Comparison of ENCODE assay signal across 28 cellular contexts in the genomic region with DNA sequence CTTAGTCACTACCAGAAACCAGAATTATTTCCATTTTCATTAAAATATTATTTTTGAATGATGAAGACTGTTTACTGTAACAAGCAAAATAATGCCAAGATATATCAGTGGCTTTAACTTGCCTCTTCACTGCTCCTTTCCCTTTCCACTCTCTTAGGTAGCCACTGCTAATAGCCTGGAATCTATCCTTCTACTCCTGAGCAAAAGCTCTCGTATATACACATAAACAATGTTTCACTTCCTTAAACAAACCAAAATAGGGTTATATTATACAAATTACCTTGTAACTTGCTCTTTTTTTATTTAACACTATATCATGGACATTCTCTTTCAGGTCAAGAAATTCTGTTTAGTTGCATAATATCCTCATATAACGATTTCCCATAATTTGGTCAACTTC. TPM values are rescaled to one million over a fixed set of nuclear protein-coding genes. Genes with fewer than 3 reads are reported as not detected.
DNase-seq lines count a peak whose midpoint lies in the region; ATAC-seq and TF ChIP-seq lines count a peak whose summit lies in the region.
"Had no signal": no experiment of that assay in that cellular context is flagged by ENCODE, and none has a peak within 500 bp of the region (broad histone marks: within the 10 kb centered on the region; RNA-seq: fewer than 3 reads in every experiment).

No MANE protein-coding gene starts in this region.

- TF ChIP-seq CTCF in activated B cell treated with CpG ODN at 0.5 μM for 24 hours (IDR thresholded peaks at IDR 0.05) (no peak), HFFc6 (IDR thresholded peaks at IDR 0.05) (no peak)

- H3K4me1 Mint-ChIP-seq in activated T-cell treated with anti-CD3 and anti-CD28 coated beads, Interleukin-2, amount 50 U/mL, for 72 hours (ENCODE audit: low read depth) = no peaks in the 10 kb centered on the region
- peaks cover 20% of the 10 kb centered on the region for H3K4me1 Mint-ChIP-seq in activated B cell treated with CpG ODN at 0.5 μM for 24 hours
- H3K4me1 Mint-ChIP-seq in stimulated activated effector memory CD8-positive, alpha-beta T cell treated with anti-CD3 and anti-CD28 coated beads, Interleukin-12 subunit alpha, Interleukin-12 subunit beta, amount 100 ng/mL, for 72 hours = peaks cover 26% of the 10 kb centered on the region
- H3K4me1 Mint-ChIP-seq in HFFc6 (ENCODE audit: low read depth) = peaks cover 31% of the 10 kb centered on the region
- H3K4me1 Mint-ChIP-seq: brain had no signal

- DNase-seq in activated T-cell treated with anti-CD3 and anti-CD28 coated beads, Interleukin-2, amount 50 U/mL, for 72 hours = no peak
- no peak for DNase-seq in activated T-cell treated with anti-CD3 and anti-CD28 coated beads, Interleukin-2, amount 50 U/mL, for 48 hours
- DNase-seq in activated B cell treated with CpG ODN at 0.5 μM for 24 hours (no peak), HFFc6 (no peak), globus pallidus (ENCODE audit: low spot score) (no peak), islet precursor cell (no peak)
- DNase-seq in stimulated activated effector memory CD8-positive, alpha-beta T cell treated with anti-CD3 and anti-CD28 coated beads, Interleukin-12 subunit alpha, Interleukin-12 subunit beta, amount 100 ng/mL, for 72 hours (ENCODE audit: low spot score in 2 of 2) = no peak
- DNase-seq: activated CD4-positive, alpha-beta memory T cell treated with anti-CD3 and anti-CD28 coated beads, Interleukin-2, amount 10 ng/mL, durations not matched to agents 7 days and 5 days; activated CD4-positive, alpha-beta T cell treated with anti-CD3 and anti-CD28 coated beads for 1 hour; activated gamma-delta T cell; adrenal gland; DMS153; hypothalamus; immature natural killer cell; Kasumi-1; NCI-H1048; NCI-H1694 treated with DMSO at 0.1 percent for 48 hours; NCI-H2171; NCI-H510A treated with DMSO at 0.1 percent for 48 hours; nucleus accumbens; psoas muscle; SJCRH30; stimulated activated CD4-positive, alpha-beta T cell treated with anti-CD3 and anti-CD28 coated beads, Interleukin-4, amount 100 ng/mL, for 4 hours; stimulated activated naive CD4-positive, alpha-beta T cell treated with Interleukin-2 at 50 U/mL for 16 hours; T-helper 1 cell had no signal

- intact Hi-C loops in activated B cell treated with CpG ODN at 0.5 μM for 24 hours (cut with micrococcal nuclease) = no loop called here

- H3K9me3 Mint-ChIP-seq in activated T-cell treated with anti-CD3 and anti-CD28 coated beads, Interleukin-2, amount 50 U/mL, for 72 hours = no peaks in the 10 kb centered on the region
- H3K9me3 Mint-ChIP-seq in activated B cell treated with CpG ODN at 0.5 μM for 24 hours (no peaks in the 10 kb centered on the region), HFFc6 (no peaks in the 10 kb centered on the region)
- no peaks in the 10 kb centered on the region for H3K9me3 Mint-ChIP-seq in stimulated activated effector memory CD8-positive, alpha-beta T cell treated with anti-CD3 and anti-CD28 coated beads, Interleukin-12 subunit alpha, Interleukin-12 subunit beta, amount 100 ng/mL, for 72 hours
- H3K9me3 Mint-ChIP-seq: activated CD4-positive, alpha-beta memory T cell treated with anti-CD3 and anti-CD28 coated beads, Interleukin-2, amount 10 ng/mL, durations not matched to agents 7 days and 5 days; brain; immature natural killer cell had no signal

- CTCF ChIA-PET in activated B cell treated with CpG ODN at 0.5 μM for 24 hours (lab: Charles Lee) = no interaction called here

- peak overlapping the region; percentile 64 for H3K27ac Mint-ChIP-seq in activated T-cell treated with anti-CD3 and anti-CD28 coated beads, Interleukin-2, amount 50 U/mL, for 72 hours
- peak overlapping the region; percentile 60 for H3K27ac Mint-ChIP-seq in activated B cell treated with CpG ODN at 0.5 μM for 24 hours
- peak overlapping the region; percentile 33 for H3K27ac Mint-ChIP-seq in stimulated activated effector memory CD8-positive, alpha-beta T cell treated with anti-CD3 and anti-CD28 coated beads, Interleukin-12 subunit alpha, Interleukin-12 subunit beta, amount 100 ng/mL, for 72 hours
- no peak overlapping the region for H3K27ac Mint-ChIP-seq in HFFc6
- H3K27ac Mint-ChIP-seq: activated CD4-positive, alpha-beta memory T cell treated with anti-CD3 and anti-CD28 coated beads, Interleukin-2, amount 10 ng/mL, durations not matched to agents 7 days and 5 days had no signal

- no peak overlapping the region for H3K4me3 Mint-ChIP-seq in activated T-cell treated with anti-CD3 and anti-CD28 coated beads, Interleukin-2, amount 50 U/mL, for 72 hours
- H3K4me3 Mint-ChIP-seq in activated B cell treated with CpG ODN at 0.5 μM for 24 hours = no peak overlapping the region
- H3K4me3 Mint-ChIP-seq in stimulated activated effector memory CD8-positive, alpha-beta T cell treated with anti-CD3 and anti-CD28 coated beads, Interleukin-12 subunit alpha, Interleukin-12 subunit beta, amount 100 ng/mL, for 72 hours = no peak overlapping the region
- no peak overlapping the region for H3K4me3 Mint-ChIP-seq in HFFc6
- H3K4me3 Mint-ChIP-seq: activated CD4-positive, alpha-beta memory T cell treated with anti-CD3 and anti-CD28 coated beads, Interleukin-2, amount 10 ng/mL, durations not matched to agents 7 days and 5 days; brain; immature natural killer cell had no signal

- no peak for ATAC-seq in activated T-cell treated with anti-CD3 and anti-CD28 coated beads, Interleukin-2, amount 50 U/mL, for 72 hours (replicated peaks in 1 of 2)
- ATAC-seq in HG02885 (IDR thresholded peaks at IDR 0.05; ENCODE audit: poor library complexity, unreplicated experiment) = peak; percentile 48
- no peak for ATAC-seq in activated B cell treated with CpG ODN at 0.5 μM for 24 hours (ENCODE audit: low read depth)
- no peak for ATAC-seq in stimulated activated effector memory CD8-positive, alpha-beta T cell treated with anti-CD3 and anti-CD28 coated beads, Interleukin-12 subunit alpha, Interleukin-12 subunit beta, amount 100 ng/mL, for 72 hours
- ATAC-seq: left lobe of liver, psoas muscle had no signal

- H3K36me3 Mint-ChIP-seq in activated T-cell treated with anti-CD3 and anti-CD28 coated beads, Interleukin-2, amount 50 U/mL, for 72 hours (ENCODE audit: insufficient read depth in 2 of 2) = peaks cover 3 to 32% of the 10 kb centered on the region in 2 donors
- peaks cover 77% of the 10 kb centered on the region for H3K36me3 Mint-ChIP-seq in activated B cell treated with CpG ODN at 0.5 μM for 24 hours (ENCODE audit: low read depth)
- peaks cover 100% of the 10 kb centered on the region for H3K36me3 Mint-ChIP-seq in stimulated activated effector memory CD8-positive, alpha-beta T cell treated with anti-CD3 and anti-CD28 coated beads, Interleukin-12 subunit alpha, Interleukin-12 subunit beta, amount 100 ng/mL, for 72 hours
- peaks cover 10% of the 10 kb centered on the region for H3K36me3 Mint-ChIP-seq in HFFc6 (ENCODE audit: low read depth)

- no peaks in the 10 kb centered on the region for H3K27me3 Mint-ChIP-seq in activated T-cell treated with anti-CD3 and anti-CD28 coated beads, Interleukin-2, amount 50 U/mL, for 72 hours (ENCODE audit: low read depth)
- no peaks in the 10 kb centered on the region for H3K27me3 Mint-ChIP-seq in activated B cell treated with CpG ODN at 0.5 μM for 24 hours
- no peaks in the 10 kb centered on the region for H3K27me3 Mint-ChIP-seq in HFFc6 (ENCODE audit: insufficient read depth)
- H3K27me3 Mint-ChIP-seq: activated CD4-positive, alpha-beta memory T cell treated with anti-CD3 and anti-CD28 coated beads, Interleukin-2, amount 10 ng/mL, durations not matched to agents 7 days and 5 days; brain had no signal

- POLR2A ChIA-PET in activated B cell treated with CpG ODN at 0.5 μM for 24 hours (lab: Charles Lee) = no interaction called here

RNA-seq across cellular contexts. Expression of gene IMMT, which starts 20.8 kb away (rescaled TPM):
- total RNA-seq in activated T-cell treated with anti-CD3 and anti-CD28 coated beads, Interleukin-2, amount 50 U/mL, for 72 hours = 100 to 1,000 TPM; 125 to 138 TPM
- 90.3 and 93.0 TPM in 2 replicates for total RNA-seq in activated B cell treated with CpG ODN at 0.5 μM for 24 hours
- 10 to 100 TPM; 83.0 to 93.4 (median 87.6) TPM for total RNA-seq in HFFc6 (2021; fragmentation: NEBNext Ultra II Directional; extraction: Animal tissue kit (Norgen Biotek cat#: 25700))

RNA-seq across cellular contexts. Expression of gene MRPL35, which starts 24.8 kb away (rescaled TPM):
- total RNA-seq in activated T-cell treated with anti-CD3 and anti-CD28 coated beads, Interleukin-2, amount 50 U/mL, for 72 hours = 10 to 100 TPM; 53.6 to 73.0 TPM
- total RNA-seq in activated B cell treated with CpG ODN at 0.5 μM for 24 hours = 35.1 and 37.4 TPM in 2 replicates
- 10 to 100 TPM; 36.3 to 55.3 (median 46.6) TPM for total RNA-seq in HFFc6 (2021; fragmentation: NEBNext Ultra II Directional; extraction: Animal tissue kit (Norgen Biotek cat#: 25700))
